In genomic region chr1:111726311-111726710, GRCh38 we compare ENCODE assay signal across 26 cellular contexts. TPM values are rescaled to one million over a fixed set of nuclear protein-coding genes. Genes with fewer than 3 reads are reported as not detected.
DNase-seq lines count a peak whose midpoint lies in the region; ATAC-seq, FAIRE-seq and TF ChIP-seq lines count a peak whose summit lies in the region.
"Had no signal": no experiment of that assay in that cellular context is flagged by ENCODE, and none has a peak within 500 bp of the region (broad histone marks: within the 10 kb centered on the region; RNA-seq: fewer than 3 reads in every experiment).

No MANE protein-coding gene starts in this region.

- H3K27ac ChIP-seq in kidney (ENCODE audit: low read depth in 2 of 2, low read length in 2 of 2) (no peak overlapping the region), mammary epithelial cell (ENCODE audit: insufficient read depth, low read depth, low read length) (no peak overlapping the region), gastrocnemius medialis (peak overlapping the region in 2 of 4 donors; percentile 40 to 77)
- H3K27ac ChIP-seq: 22Rv1, BLaER1, HL-60, SJSA1 had no signal

- H3K4me3 ChIP-seq in kidney (ENCODE audit: low read length in 2 of 2) (no peak overlapping the region), mammary epithelial cell (replicated peaks in 1 of 3; ENCODE audit: insufficient read depth in 1 of 3, low read depth in 2 of 3, low read length in 3 of 3) (no peak overlapping the region), gastrocnemius medialis (no peak overlapping the region)
- H3K4me3 ChIP-seq: BLaER1, SJSA1 had no signal

- no peak overlapping the region for H2AFZ ChIP-seq in mammary epithelial cell (ENCODE audit: low read depth, low read length)

- H3K36me3 ChIP-seq in kidney (ENCODE audit: control insufficient read depth in 1 of 2, insufficient read depth in 2 of 2, low read length in 2 of 2) (no peaks in the 10 kb centered on the region), mammary epithelial cell (ENCODE audit: insufficient read depth, low read length) (no peaks in the 10 kb centered on the region), gastrocnemius medialis (no peaks in the 10 kb centered on the region)
- H3K36me3 ChIP-seq: BLaER1 had no signal

- BruUV-seq in mammary epithelial cell (replicated peaks; lab: Mats Ljungman, UMichigan), result no TSS peak

- CTCF ChIA-PET in mammary epithelial cell (lab: Charles Lee; ENCODE audit: low non-redundant PET), result no interaction called here

- TF ChIP-seq CTCF in kidney (IDR thresholded peaks at IDR 0.05; ENCODE audit: borderline replicate concordance, extremely low read depth, insufficient read depth) (no peak), mammary epithelial cell (conservative IDR thresholded peaks at IDR 0.05 in 1 of 2, IDR thresholded peaks at IDR 0.05 in 1 of 2; ENCODE audit: extremely low read depth in 1 of 2, insufficient read depth in 1 of 2, low read depth in 1 of 2, low read length in 2 of 2) (no peak), gastrocnemius medialis (IDR thresholded peaks at IDR 0.05 in 4 of 5, conservative IDR thresholded peaks at IDR 0.05 in 1 of 5) (no peak)

- no peak overlapping the region for H3K4me3 Mint-ChIP-seq in T-helper 17 cell
- H3K4me3 Mint-ChIP-seq: CD4-positive, alpha-beta T cell had no signal

- no peak for ATAC-seq in T-helper 17 cell
- ATAC-seq in gastrocnemius medialis, result no peak
- ATAC-seq: HCT116 had no signal

- H3K9ac ChIP-seq in kidney (ENCODE audit: low read length in 2 of 2) (no peak overlapping the region), mammary epithelial cell (ENCODE audit: insufficient read depth, low read length) (no peak overlapping the region)
- H3K9ac ChIP-seq: BLaER1 had no signal

- WGBS in mammary epithelial cell (ENCODE audit: low coverage, missing lambda C conversion rate), result 53% methylated on average over 2 of the region's 2 CpGs

- peaks cover 6% of the 10 kb centered on the region for H3K36me3 Mint-ChIP-seq in T-helper 17 cell (ENCODE audit: low read depth)

- no peaks in the 10 kb centered on the region for H4K20me1 ChIP-seq in mammary epithelial cell (ENCODE audit: insufficient read depth, low read length)
- H4K20me1 ChIP-seq: BLaER1 had no signal

- in situ Hi-C loops in mammary epithelial cell (cut with MboI; ENCODE audit: low sequenced_read_pairs in 2 of 2) (no loop called here), gastrocnemius medialis (cut with MboI; ENCODE audit: low sequenced_read_pairs in 4 of 4) (no loop called here)

- H3K79me2 ChIP-seq in mammary epithelial cell (ENCODE audit: insufficient read depth, low read length), result no peaks in the 10 kb centered on the region

- H3K4me1 ChIP-seq in kidney (ENCODE audit: control insufficient read depth in 1 of 2, insufficient read depth in 1 of 2, low read depth in 1 of 2, low read length in 2 of 2), result peaks cover 0 to 4% of the 10 kb centered on the region in 2 donors
- H3K4me1 ChIP-seq in mammary epithelial cell (ENCODE audit: insufficient read depth, low read length), result peaks cover 8% of the 10 kb centered on the region
- peaks cover 82 to 87% of the 10 kb centered on the region in 2 donors for H3K4me1 ChIP-seq in gastrocnemius medialis
- H3K4me1 ChIP-seq: BLaER1 had no signal

- FAIRE-seq in kidney (lab: Jason Lieb, UNC), result no peak

- TF ChIP-seq POLR2A in gastrocnemius medialis (IDR thresholded peaks at IDR 0.05), result no peak

- peak; percentile 26 for DNase-seq in activated CD8-positive, alpha-beta memory T cell treated with anti-CD3 and anti-CD28 coated beads for 24 hours
- no peak for DNase-seq in activated CD8-positive, alpha-beta memory T cell treated with anti-CD3 and anti-CD28 coated beads, Interleukin-2, amount 50 U/mL, for 48 hours
- DNase-seq in T-helper 17 cell (no peak), mucosa of gallbladder (ENCODE audit: low spot score) (peak; percentile 5), kidney (no peak), mammary epithelial cell (no peak), gastrocnemius medialis (no peak)
- peak; percentile 7 for DNase-seq in stimulated activated CD8-positive, alpha-beta memory T cell treated with anti-CD3 and anti-CD28 coated beads, Interleukin-4, amount 100 ng/mL, for 48 hours
- DNase-seq: ACHN; CD4-positive, alpha-beta T cell; COR-L47; DMS79 treated with DMSO at 0.1 percent for 48 hours; GOT3; KG1; NCI-H1092; NCI-H1436; NCI-H187 treated with DMSO at 0.1 percent for 48 hours; NCI-H345; NCI-H524; NCI-H774; NK-92 treated with Interleukin-12 subunit alpha and Interleukin-12 subunit beta, amount 100 ng/mL, for 24 hours had no signal

- dilution Hi-C loops in mammary epithelial cell (cut with HindIII; ENCODE audit: low sequenced_read_pairs), result no loop called here

- intact Hi-C loops in kidney (cut with DNase I) (no loop called here), mammary epithelial cell (cut with micrococcal nuclease) (no loop called here), gastrocnemius medialis (cut with DNase I; ENCODE audit: low total_unique reads) (no loop called here)

- no peak overlapping the region for H3K4me2 ChIP-seq in mammary epithelial cell (ENCODE audit: insufficient read depth, low read depth, low read length)
- H3K4me2 ChIP-seq: BLaER1 had no signal

- no peaks in the 10 kb centered on the region for H3K27me3 Mint-ChIP-seq in T-helper 17 cell
- H3K27me3 Mint-ChIP-seq: CD4-positive, alpha-beta T cell had no signal

- H3K27me3 ChIP-seq in mammary epithelial cell (ENCODE audit: insufficient read depth, low read length), result no peaks in the 10 kb centered on the region
- H3K27me3 ChIP-seq in gastrocnemius medialis, result no peaks in the 10 kb centered on the region
- H3K27me3 ChIP-seq: BLaER1, SJSA1 had no signal

- peaks cover 34% of the 10 kb centered on the region for H3K4me1 Mint-ChIP-seq in T-helper 17 cell

- H3K9me3 ChIP-seq in T-helper 17 cell (ENCODE audit: control insufficient read depth, low read length, poor library complexity, severe bottlenecking) (no peaks in the 10 kb centered on the region), kidney (ENCODE audit: control insufficient read depth in 1 of 2, low read length in 2 of 2) (no peaks in the 10 kb centered on the region), mammary epithelial cell (replicated peaks; ENCODE audit: insufficient read depth, low read length) (no peaks in the 10 kb centered on the region), gastrocnemius medialis (no peaks in the 10 kb centered on the region)
- H3K9me3 ChIP-seq: BLaER1, SJSA1 had no signal

- H3K27ac Mint-ChIP-seq in T-helper 17 cell, result peak overlapping the region; percentile 97
- H3K27ac Mint-ChIP-seq: CD4-positive, alpha-beta T cell had no signal

RNA-seq across cellular contexts. Expression of gene INKA2, which starts 12.9 kb away (rescaled TPM):
- total RNA-seq in T-helper 17 cell, result 1 to 10 TPM; 1.5 to 9.0 TPM
- 4.9 TPM for total RNA-seq in mucosa of gallbladder
- 5.6 TPM for total RNA-seq in kidney
- polyA plus RNA-seq in kidney (ENCODE audit: insufficient read depth, low read depth, low replicate concordance), result 3.5 TPM
- total RNA-seq in mammary epithelial cell, result 1 to 10 TPM; 4.2 to 8.9 TPM
- polyA plus RNA-seq in mammary epithelial cell, result 2.1 TPM
- 7.3 TPM for polyA minus RNA-seq in mammary epithelial cell
- 10 to 100 TPM in 1 of 4 donors, 1 to 10 TPM in 3; 4.7 to 11.8 (median 5.1) TPM for total RNA-seq in gastrocnemius medialis

RNA-seq across cellular contexts. Expression of gene DDX20, which starts 29.4 kb away (rescaled TPM):
- total RNA-seq in T-helper 17 cell (10 to 100 TPM; 20.6 to 24.7 TPM), mucosa of gallbladder (8.4 TPM), kidney (9.6 TPM), mammary epithelial cell (10 to 100 TPM; 12.9 to 17.2 TPM), gastrocnemius medialis (10 to 100 TPM; 22.2 to 32.9 (median 29.2) TPM)
- polyA plus RNA-seq in kidney (ENCODE audit: insufficient read depth, low read depth, low replicate concordance) (5.5 TPM), mammary epithelial cell (7.4 TPM)
- polyA minus RNA-seq in mammary epithelial cell, result 14.0 TPM

Comparison
In these comparisons a context has a peak if more than half of its experiments do, and no peak if none do; other contexts are left out.
1. DNase-seq: peak in activated CD8-positive, alpha-beta memory T cell treated with anti-CD3 and anti-CD28 coated beads for 24 hours (single experiment), mucosa of gallbladder (single experiment) and stimulated activated CD8-positive, alpha-beta memory T cell treated with anti-CD3 and anti-CD28 coated beads, Interleukin-4, amount 100 ng/mL, for 48 hours (single experiment); none in activated CD8-positive, alpha-beta memory T cell treated with anti-CD3 and anti-CD28 coated beads, Interleukin-2, amount 50 U/mL, for 48 hours (single experiment), T-helper 17 cell (0 of 3), kidney (single experiment), mammary epithelial cell (single experiment) and gastrocnemius medialis (0 of 2).